In genomic region chr2:102245266-102246151, GRCh38 we compare ENCODE assay signal across 17 cellular contexts. TPM values are rescaled to one million over a fixed set of nuclear protein-coding genes. Genes with fewer than 3 reads are reported as not detected.
DNase-seq lines count a peak whose midpoint lies in the region; ATAC-seq and TF ChIP-seq lines count a peak whose summit lies in the region.
"Had no signal": no experiment of that assay in that cellular context is flagged by ENCODE, and none has a peak within 500 bp of the region (broad histone marks: within the 10 kb centered on the region; RNA-seq: fewer than 3 reads in every experiment).

No MANE protein-coding gene starts in this region.

- H3K27me3 ChIP-seq in right cardiac atrium (ENCODE audit: control insufficient read depth, insufficient read depth) (no peaks in the 10 kb centered on the region), cardiac muscle cell (peaks cover 31% of the 10 kb centered on the region)
- H3K27me3 ChIP-seq: pancreas had no signal

- 76% methylated on average over 27 of the region's 27 CpGs for WGBS in right cardiac atrium

- H3K4me3 ChIP-seq in right cardiac atrium (ENCODE audit: low read length) (no peak overlapping the region), cardiac muscle cell (no peak overlapping the region)
- H3K4me3 ChIP-seq: BLaER1, pancreas, tibial artery had no signal

- H3K4me1 ChIP-seq in right cardiac atrium (ENCODE audit: control insufficient read depth, insufficient read depth, low read length) (no peaks in the 10 kb centered on the region), cardiac muscle cell (ENCODE audit: low read depth) (no peaks in the 10 kb centered on the region)

- TF ChIP-seq CTCF in cardiac muscle cell (IDR thresholded peaks at IDR 0.05; ENCODE audit: low read depth, low read length), result peak; percentile 17

- no peaks in the 10 kb centered on the region for H3K9me3 ChIP-seq in right cardiac atrium (ENCODE audit: control insufficient read depth, low read length)
- no peaks in the 10 kb centered on the region for H3K9me3 ChIP-seq in cardiac muscle cell (ENCODE audit: low read depth)
- H3K9me3 ChIP-seq: pancreas, tibial artery had no signal

- DNase-seq in Right ventricle myocardium superior (peak; percentile 48), right cardiac atrium (no peak), amniotic epithelial cell (ENCODE audit: low read depth) (peak; percentile 34), cardiac muscle cell (ENCODE audit: low read depth in 1 of 2, low spot score in 1 of 2) (peak in 1 of 2 donors; percentile 33), GDM1 (lab: John Stamatoyannopoulos, UW) (no peak), UCSD-AML1 (lab: John Stamatoyannopoulos, UW; ENCODE audit: unreplicated experiment) (no peak), ACHN (no peak)
- DNase-seq: activated naive CD4-positive, alpha-beta T cell treated with anti-CD3 and anti-CD28 coated beads, Interleukin-2, amount 10 ng/mL, durations not matched to agents 7 days and 5 days; cerebellar nuclear complex; DMS79 treated with DMSO at 0.1 percent for 48 hours; midbrain; NCI-H1436; NCI-H524 treated with DMSO at 0.1 percent for 48 hours; pancreas; tibial artery had no signal

- in situ Hi-C loops in ACHN (cut with HindIII; ENCODE audit: low pct_ligation_motif_present, low pct_unique_long_range_greater_than_20kb, low sequenced_read_pairs), result no loop called here

- H3K27ac ChIP-seq in right cardiac atrium (ENCODE audit: low read length) (no peak overlapping the region), cardiac muscle cell (no peak overlapping the region)
- H3K27ac ChIP-seq: BLaER1, pancreas, tibial artery had no signal

- ATAC-seq in Right ventricle myocardium superior (ENCODE audit: poor library complexity) (peak; percentile 57), right cardiac atrium (no peak), GM19324 (IDR thresholded peaks at IDR 0.05; ENCODE audit: low FRiP score, unreplicated experiment) (no peak)
- ATAC-seq: pancreas had no signal

- intact Hi-C loops in Right ventricle myocardium superior (cut with DNase I) (no loop called here), right cardiac atrium (cut with DNase I) (loop anchor here in 1 of 4 donors (5.0 to 10.0 kb wide), 2 partner anchors 112 to 199 kb away; partner anchors contain the start of gene IL18R1)

- no peaks in the 10 kb centered on the region for H3K36me3 ChIP-seq in cardiac muscle cell
- H3K36me3 ChIP-seq: BLaER1, pancreas, tibial artery had no signal

RNA-seq across cellular contexts. Expression of gene IL1RL2, which starts 58.7 kb away (rescaled TPM):
- total RNA-seq in Right ventricle myocardium superior (not detected), right cardiac atrium (under 1 TPM; 0.14 to 0.46 (median 0.36) TPM), cardiac muscle cell (not detected in 2 replicates)
- polyA plus RNA-seq in right cardiac atrium (0.07 TPM), cardiac muscle cell (not detected in 2 replicates)

Comparison
In these comparisons a context has a peak if more than half of its experiments do, and no peak if none do; other contexts are left out.
1. DNase-seq: peak in Right ventricle myocardium superior (single experiment) and amniotic epithelial cell (single experiment); none in right cardiac atrium (0 of 3), GDM1 (single experiment), UCSD-AML1 (single experiment) and ACHN (single experiment).